In genomic region chr2:220445429-220446105, GRCh38 we compare ENCODE assay signal across 21 cellular contexts.
DNase-seq lines count a peak whose midpoint lies in the region; ATAC-seq and TF ChIP-seq lines count a peak whose summit lies in the region.
"Had no signal": no experiment of that assay in that cellular context is flagged by ENCODE, and none has a peak within 500 bp of the region (broad histone marks: within the 10 kb centered on the region; RNA-seq: fewer than 3 reads in every experiment).

No MANE protein-coding gene starts in this region.

- H3K36me3 ChIP-seq in RWPE2 (ENCODE audit: low read depth) (no peaks in the 10 kb centered on the region), skeletal muscle satellite cell (ENCODE audit: insufficient read depth, low read length) (no peaks in the 10 kb centered on the region), mucosa of descending colon (ENCODE audit: low read depth) (no peaks in the 10 kb centered on the region)
- H3K36me3 ChIP-seq: heart left ventricle, left ventricle myocardium inferior, neural progenitor cell, prostate gland, suprapubic skin had no signal

- H3K4me3 ChIP-seq in RWPE2 (ENCODE audit: severe bottlenecking) (no peak overlapping the region), skeletal muscle satellite cell (ENCODE audit: low read length) (no peak overlapping the region), mucosa of descending colon (no peak overlapping the region)
- H3K4me3 ChIP-seq: heart left ventricle, left ventricle myocardium inferior, neural progenitor cell, prostate gland, skin epidermis, suprapubic skin had no signal

- H3K27me3 ChIP-seq in RWPE2 (ENCODE audit: insufficient read depth, poor library complexity, severe bottlenecking) (no peaks in the 10 kb centered on the region), skeletal muscle satellite cell (ENCODE audit: control insufficient read depth, insufficient read depth, low read length) (no peaks in the 10 kb centered on the region)
- H3K27me3 ChIP-seq: neural progenitor cell, suprapubic skin had no signal

- no peaks in the 10 kb centered on the region for H3K9me3 ChIP-seq in RWPE2 (ENCODE audit: severe bottlenecking)
- H3K9me3 ChIP-seq in skeletal muscle satellite cell (replicated peaks; ENCODE audit: low read length): no peaks in the 10 kb centered on the region
- H3K9me3 ChIP-seq in mucosa of descending colon: no peaks in the 10 kb centered on the region
- H3K9me3 ChIP-seq: heart left ventricle, left ventricle myocardium inferior, prostate gland, suprapubic skin had no signal

- peak overlapping the region; percentile 6 for H3K4me2 ChIP-seq in skeletal muscle satellite cell (ENCODE audit: low read length)
- H3K4me2 ChIP-seq: neural progenitor cell had no signal

- H3K4me1 ChIP-seq in RWPE2 (ENCODE audit: insufficient read depth, poor library complexity, severe bottlenecking) (peaks cover 5% of the 10 kb centered on the region), skeletal muscle satellite cell (ENCODE audit: control insufficient read depth, insufficient read depth, low read length) (peaks cover 21% of the 10 kb centered on the region), mucosa of descending colon (ENCODE audit: low read depth) (no peaks in the 10 kb centered on the region)
- H3K4me1 ChIP-seq: heart left ventricle, left ventricle myocardium inferior, neural progenitor cell, prostate gland, suprapubic skin had no signal

- H3K27ac ChIP-seq in RWPE2 (ENCODE audit: poor library complexity, severe bottlenecking): no peak overlapping the region
- H3K27ac ChIP-seq: heart left ventricle, left ventricle myocardium inferior, neural progenitor cell, prostate gland, skin epidermis, suprapubic skin had no signal

- intact Hi-C loops in head of caudate nucleus (cut with DNase I) (no loop called here), mucosa of descending colon (cut with DNase I, micrococcal nuclease) (no loop called here)

- H3K9ac ChIP-seq in skeletal muscle satellite cell (ENCODE audit: low read depth, low read length): no peak overlapping the region
- H3K9ac ChIP-seq: neural progenitor cell had no signal

- DNase-seq in GM04503 (ENCODE audit: low read depth) (peak; percentile 29), RWPE2 (ENCODE audit: low spot score) (no peak), head of caudate nucleus (peak in 28 of 42 donors; percentile 3 to 68 (median 26)), mucosa of descending colon (no peak), NCI-H524 treated with DMSO at 0.1 percent for 48 hours (lab: John Stamatoyannopoulos, UW) (no peak)
- DNase-seq: activated CD8-positive, alpha-beta memory T cell treated with anti-CD3 and anti-CD28 coated beads, Interleukin-2, amount 50 U/mL, for 48 hours; activated naive CD8-positive, alpha-beta T cell treated with anti-CD3 and anti-CD28 coated beads for 36 hours; CD8-positive, alpha-beta memory T cell; DMS53; heart left ventricle; left ventricle myocardium inferior; NCI-H2107; NCI-H510A treated with DMSO at 0.1 percent for 48 hours; stimulated activated CD4-positive, alpha-beta T cell treated with anti-CD3 and anti-CD28 coated beads, Interleukin-1b, Interleukin-23, amount 100 ng/mL, for 48 hours; T-helper 9 cell had no signal

- ATAC-seq in RWPE2 (ENCODE audit: low read depth) (peak; percentile 69), GM21528 (IDR thresholded peaks at IDR 0.05; ENCODE audit: low FRiP score, unreplicated experiment) (no peak), mucosa of descending colon (no peak)
- ATAC-seq: heart left ventricle had no signal

- TF ChIP-seq CTCF in RWPE2 (IDR thresholded peaks at IDR 0.05; ENCODE audit: poor library complexity, severe bottlenecking): no peak
- no peak for TF ChIP-seq CTCF in mucosa of descending colon (IDR thresholded peaks at IDR 0.05)

Comparison
In these comparisons a context has a peak if more than half of its experiments do, and no peak if none do; other contexts are left out.
1. DNase-seq: peak in GM04503 (single experiment) and head of caudate nucleus (28 of 42); none in RWPE2 (single experiment), mucosa of descending colon (0 of 3) and NCI-H524 treated with DMSO at 0.1 percent for 48 hours (single experiment).